In genomic region chr18:57107141-57107832, GRCh38 we compare ENCODE assay signal across 12 cellular contexts. TPM values are rescaled to one million over a fixed set of nuclear protein-coding genes. Genes with fewer than 3 reads are reported as not detected.
DNase-seq lines count a peak whose midpoint lies in the region; ATAC-seq and TF ChIP-seq lines count a peak whose summit lies in the region.
"Had no signal": no experiment of that assay in that cellular context is flagged by ENCODE, and none has a peak within 500 bp of the region (broad histone marks: within the 10 kb centered on the region; RNA-seq: fewer than 3 reads in every experiment).

No MANE protein-coding gene starts in this region.

- POLR2A ChIA-PET in AG04450 (lab: Yijun Ruan, JAX) (no interaction called here), WTC11 (lab: Charles Lee) (no interaction called here)

- no peak for TF ChIP-seq EP300 in Ishikawa (IDR thresholded peaks at IDR 0.05; ENCODE audit: borderline replicate concordance)

- H3K27ac ChIP-seq in AG04450 (ENCODE audit: low read depth, low read length) = no peak overlapping the region
- H3K27ac ChIP-seq in tibial artery = no peak overlapping the region
- H3K27ac ChIP-seq: colonic mucosa, spleen had no signal

- H3K9me3 Mint-ChIP-seq in WTC11 = peaks cover 11% of the 10 kb centered on the region
- no peaks in the 10 kb centered on the region for H3K9me3 Mint-ChIP-seq in activated naive CD4-positive, alpha-beta T cell treated with anti-CD3 and anti-CD28 coated beads, Interleukin-2, amount 10 ng/mL, durations not matched to agents 7 days and 5 days

- H3K4me1 Mint-ChIP-seq in WTC11 = no peaks in the 10 kb centered on the region
- no peaks in the 10 kb centered on the region for H3K4me1 Mint-ChIP-seq in activated naive CD4-positive, alpha-beta T cell treated with anti-CD3 and anti-CD28 coated beads, Interleukin-2, amount 10 ng/mL, durations not matched to agents 7 days and 5 days

- intact Hi-C loops in tibial artery (cut with DNase I; ENCODE audit: low total_unique reads) = no loop called here

- peak; percentile 2 for DNase-seq in AG04450 (ENCODE audit: low read depth, low spot score)
- DNase-seq in WTC11 (ENCODE audit: low spot score) = no peak
- DNase-seq in kidney tubule cell (ENCODE audit: low spot score) = peak; percentile 73
- DNase-seq in NCI-H748 treated with DMSO at 0.1 percent for 48 hours (lab: John Stamatoyannopoulos, UW) = no peak
- no peak for DNase-seq in tibial artery
- no peak for DNase-seq in activated naive CD4-positive, alpha-beta T cell treated with anti-CD3 and anti-CD28 coated beads, Interleukin-2, amount 10 ng/mL, durations not matched to agents 7 days and 5 days
- no peak for DNase-seq in NCI-H2196 (lab: John Stamatoyannopoulos, UW; ENCODE audit: unreplicated experiment)
- DNase-seq: activated CD4-positive, alpha-beta memory T cell treated with anti-CD3 and anti-CD28 coated beads, Interleukin-2, amount 10 ng/mL, durations not matched to agents 7 days and 5 days; colonic mucosa; kidney; spleen had no signal

- no peaks in the 10 kb centered on the region for H3K36me3 Mint-ChIP-seq in WTC11
- H3K36me3 Mint-ChIP-seq in activated naive CD4-positive, alpha-beta T cell treated with anti-CD3 and anti-CD28 coated beads, Interleukin-2, amount 10 ng/mL, durations not matched to agents 7 days and 5 days = no peaks in the 10 kb centered on the region

- H3K27me3 Mint-ChIP-seq in WTC11 (ENCODE audit: low read depth) = no peaks in the 10 kb centered on the region
- H3K27me3 Mint-ChIP-seq in activated naive CD4-positive, alpha-beta T cell treated with anti-CD3 and anti-CD28 coated beads, Interleukin-2, amount 10 ng/mL, durations not matched to agents 7 days and 5 days = no peaks in the 10 kb centered on the region

- CTCF ChIA-PET in AG04450 (lab: Charles Lee) = no interaction called here
- CTCF ChIA-PET in WTC11 (lab: Charles Lee) = no interaction called here
- CTCF ChIA-PET in activated naive CD4-positive, alpha-beta T cell treated with anti-CD3 and anti-CD28 coated beads, Interleukin-2, amount 10 ng/mL, durations not matched to agents 7 days and 5 days (lab: Charles Lee) = interaction anchor here (0.6 kb wide), 1 partner anchor 411 kb away, joined by 4 read pairs; no protein-coding TSS in a partner anchor

- H3K4me3 ChIP-seq in AG04450 (ENCODE audit: low read depth, low read length) = no peak overlapping the region
- H3K4me3 ChIP-seq in tibial artery = no peak overlapping the region
- H3K4me3 ChIP-seq: colonic mucosa, spleen had no signal

- H3K36me3 ChIP-seq in tibial artery = no peaks in the 10 kb centered on the region
- H3K36me3 ChIP-seq: colonic mucosa, spleen had no signal

- no peak for ATAC-seq in WTC11

- TF ChIP-seq CTCF in AG04450 (IDR thresholded peaks at IDR 0.05; ENCODE audit: low read depth, low read length) (no peak), WTC11 (IDR thresholded peaks at IDR 0.05) (no peak), tibial artery (IDR thresholded peaks at IDR 0.05) (no peak)

- H3K9me3 ChIP-seq in AG04450 (ENCODE audit: control insufficient read depth, insufficient read depth, low read length) = no peaks in the 10 kb centered on the region
- H3K9me3 ChIP-seq in tibial artery = no peaks in the 10 kb centered on the region
- H3K9me3 ChIP-seq: colonic mucosa had no signal

- no peak overlapping the region for H3K27ac Mint-ChIP-seq in WTC11
- no peak overlapping the region for H3K27ac Mint-ChIP-seq in activated naive CD4-positive, alpha-beta T cell treated with anti-CD3 and anti-CD28 coated beads, Interleukin-2, amount 10 ng/mL, durations not matched to agents 7 days and 5 days
- H3K27ac Mint-ChIP-seq: activated CD4-positive, alpha-beta memory T cell treated with anti-CD3 and anti-CD28 coated beads, Interleukin-2, amount 10 ng/mL, durations not matched to agents 7 days and 5 days had no signal

- H3K4me3 Mint-ChIP-seq in WTC11 = no peak overlapping the region
- H3K4me3 Mint-ChIP-seq in activated naive CD4-positive, alpha-beta T cell treated with anti-CD3 and anti-CD28 coated beads, Interleukin-2, amount 10 ng/mL, durations not matched to agents 7 days and 5 days = no peak overlapping the region
- H3K4me3 Mint-ChIP-seq: activated CD4-positive, alpha-beta memory T cell treated with anti-CD3 and anti-CD28 coated beads, Interleukin-2, amount 10 ng/mL, durations not matched to agents 7 days and 5 days had no signal

- H3K27me3 ChIP-seq in AG04450 (ENCODE audit: control insufficient read depth, insufficient read depth, low read length) (no peaks in the 10 kb centered on the region), tibial artery (peaks cover 0 to 3% of the 10 kb centered on the region in 2 donors)
- H3K27me3 ChIP-seq: colonic mucosa had no signal

- H3K4me1 ChIP-seq in tibial artery = no peaks in the 10 kb centered on the region
- H3K4me1 ChIP-seq: colonic mucosa, spleen had no signal

- peak; percentile 24; the same call in 1 of the 2 replicates for TF ChIP-seq RAD21 in Ishikawa (IDR thresholded peaks at IDR 0.05; ENCODE audit: low read depth)

TF ChIP-seq in Ishikawa, 13 proteins besides CTCF, POLR2A, EP300 and RAD21 (continues in another document):
- TF ChIP-seq TAF1 (IDR thresholded peaks at IDR 0.05; ENCODE audit: low read depth) = no peak
- TF ChIP-seq EGR1 (IDR thresholded peaks at IDR 0.05) = no peak
- no peak for TF ChIP-seq CREB1 (IDR thresholded peaks at IDR 0.05; ENCODE audit: low read depth)
- no peak for TF ChIP-seq ZBTB7A (IDR thresholded peaks at IDR 0.05; ENCODE audit: low read depth)
- TF ChIP-seq TCF12 (IDR thresholded peaks at IDR 0.05; ENCODE audit: low read depth) = no peak
- peak; percentile 92 for TF ChIP-seq REST (IDR thresholded peaks at IDR 0.05; ENCODE audit: low read depth)
- no peak for TF ChIP-seq CEBPB (IDR thresholded peaks at IDR 0.05)
- no peak for TF ChIP-seq TEAD4 (IDR thresholded peaks at IDR 0.05)
- TF ChIP-seq YY1 (IDR thresholded peaks at IDR 0.05; ENCODE audit: low read depth) = no peak
- TF ChIP-seq NFIC (IDR thresholded peaks at IDR 0.05) = peak; percentile 27; the same call in 1 of the 2 replicates

TF ChIP-seq in WTC11, 78 proteins besides CTCF, POLR2A, EP300 and RAD21:
- TF ChIP-seq IRF2 (CRISPR knock-in tag; IDR thresholded peaks at IDR 0.05; ENCODE audit: borderline replicate concordance, low read depth) = no peak
- no peak for TF ChIP-seq ZBTB21 (CRISPR knock-in tag; IDR thresholded peaks at IDR 0.05; ENCODE audit: borderline replicate concordance)
- TF ChIP-seq ZNF232 (CRISPR knock-in tag; IDR thresholded peaks at IDR 0.05) = 0 out of 2 replicates have a peak, but pooled peaks have one; percentile 59
- peak; percentile 63; the same call in 1 of the 2 replicates for TF ChIP-seq TEAD1 (CRISPR knock-in tag; IDR thresholded peaks at IDR 0.05)
- TF ChIP-seq NFYB (CRISPR knock-in tag; conservative IDR thresholded peaks at IDR 0.05; ENCODE audit: low read depth) = no peak

RNA-seq across cellular contexts. Expression of gene BOD1L2, which starts 39.6 kb away (rescaled TPM):
- polyA plus RNA-seq in AG04450 (2011; rRNA removed) = not detected in 2 replicates
- polyA minus RNA-seq in AG04450 (2011; rRNA and poly(A)+ RNA removed) = not detected in 2 replicates
- not detected in 3 replicates for total RNA-seq in WTC11 (2021)
- total RNA-seq: activated CD4-positive, alpha-beta memory T cell treated with anti-CD3 and anti-CD28 coated beads, Interleukin-2, amount 10 ng/mL, durations not matched to agents 7 days and 5 days; colonic mucosa; kidney; spleen had no signal
- polyA plus RNA-seq: spleen had no signal

Comparison
In these comparisons a context has a peak if more than half of its experiments do, and no peak if none do; other contexts are left out.
1. DNase-seq: peak in AG04450 (single experiment) and kidney tubule cell (single experiment); none in WTC11 (single experiment), NCI-H748 treated with DMSO at 0.1 percent for 48 hours (single experiment), tibial artery (0 of 2), activated naive CD4-positive, alpha-beta T cell treated with anti-CD3 and anti-CD28 coated beads, Interleukin-2, amount 10 ng/mL, durations not matched to agents 7 days and 5 days (single experiment) and NCI-H2196 (single experiment).